In genomic region chr12:109637341-109637740, GRCh38 we compare ENCODE assay signal across 16 cellular contexts.
"Had no signal": no experiment of that assay in that cellular context is flagged by ENCODE, and none has a peak within 500 bp of the region (broad histone marks: within the 10 kb centered on the region; RNA-seq: fewer than 3 reads in every experiment).

No MANE protein-coding gene starts in this region.

- H3K4me3 ChIP-seq: colonic mucosa, left ventricle myocardium inferior, right atrium auricular region, tibial nerve had no signal

- H3K27me3 ChIP-seq: colonic mucosa, right atrium auricular region had no signal

- H3K4me3 Mint-ChIP-seq: activated naive CD8-positive, alpha-beta T cell treated with anti-CD3 and anti-CD28 coated beads, Interleukin-2, amount 10 ng/mL, durations not matched to agents 7 days and 5 days; brain; naive thymus-derived CD8-positive, alpha-beta T cell; stimulated activated memory B cell treated with anti-CD40 and anti-IgM and Interleukin-4, amounts not matched to agents 10 μg/mL and 1 μg/mL and 100 μg/mL, for 72 hours had no signal

- H3K4me1 ChIP-seq: colonic mucosa, left ventricle myocardium inferior, right atrium auricular region, tibial nerve had no signal

- H3K36me3 ChIP-seq: colonic mucosa, left ventricle myocardium inferior, right atrium auricular region, tibial nerve had no signal

- DNase-seq: activated naive CD4-positive, alpha-beta T cell; activated naive CD8-positive, alpha-beta T cell treated with anti-CD3 and anti-CD28 coated beads, Interleukin-2, amount 10 ng/mL, durations not matched to agents 7 days and 5 days; activated T-cell treated with anti-CD3 and anti-CD28 coated beads for 4 hours; central memory CD4-positive, alpha-beta T cell; colonic mucosa; hippocampal formation; kidney; left ventricle myocardium inferior; occipital lobe; stimulated activated CD4-positive, alpha-beta T cell treated with anti-CD3 and anti-CD28 coated beads, Interleukin-2, amount 100 ng/mL, for 48 hours had no signal

- H3K4me1 Mint-ChIP-seq: activated naive CD8-positive, alpha-beta T cell treated with anti-CD3 and anti-CD28 coated beads, Interleukin-2, amount 10 ng/mL, durations not matched to agents 7 days and 5 days; naive thymus-derived CD8-positive, alpha-beta T cell; stimulated activated memory B cell treated with anti-CD40 and anti-IgM and Interleukin-4, amounts not matched to agents 10 μg/mL and 1 μg/mL and 100 μg/mL, for 72 hours had no signal

- H3K27me3 Mint-ChIP-seq: stimulated activated memory B cell treated with anti-CD40 and anti-IgM and Interleukin-4, amounts not matched to agents 10 μg/mL and 1 μg/mL and 100 μg/mL, for 72 hours had no signal

- H3K36me3 Mint-ChIP-seq: activated naive CD8-positive, alpha-beta T cell treated with anti-CD3 and anti-CD28 coated beads, Interleukin-2, amount 10 ng/mL, durations not matched to agents 7 days and 5 days; brain; naive thymus-derived CD8-positive, alpha-beta T cell; stimulated activated memory B cell treated with anti-CD40 and anti-IgM and Interleukin-4, amounts not matched to agents 10 μg/mL and 1 μg/mL and 100 μg/mL, for 72 hours had no signal

- H3K27ac Mint-ChIP-seq: activated naive CD8-positive, alpha-beta T cell treated with anti-CD3 and anti-CD28 coated beads, Interleukin-2, amount 10 ng/mL, durations not matched to agents 7 days and 5 days; naive thymus-derived CD8-positive, alpha-beta T cell; stimulated activated memory B cell treated with anti-CD40 and anti-IgM and Interleukin-4, amounts not matched to agents 10 μg/mL and 1 μg/mL and 100 μg/mL, for 72 hours had no signal

- H3K27ac ChIP-seq: colonic mucosa, left ventricle myocardium inferior, right atrium auricular region, tibial nerve had no signal

- ATAC-seq: esophagus mucosa; naive thymus-derived CD8-positive, alpha-beta T cell; stimulated activated memory B cell treated with anti-CD40 and anti-IgM and Interleukin-4, amounts not matched to agents 10 μg/mL and 1 μg/mL and 100 μg/mL, for 72 hours had no signal

- H3K9me3 ChIP-seq: colonic mucosa, left ventricle myocardium inferior, right atrium auricular region, tibial nerve had no signal
